5 cellular contexts compared by ENCODE assay signal in genomic region chr5:132854992-132855391, GRCh38. TPM values are rescaled to one million over a fixed set of nuclear protein-coding genes. Genes with fewer than 3 reads are reported as not detected.
"Had no signal": no experiment of that assay in that cellular context is flagged by ENCODE, and none has a peak within 500 bp of the region (broad histone marks: within the 10 kb centered on the region; RNA-seq: fewer than 3 reads in every experiment).

No MANE protein-coding gene starts in this region.

RNA-seq across cellular contexts. Expression of gene SHROOM1, which starts 24.5 kb away (rescaled TPM):
- polyA plus RNA-seq: naive thymus-derived CD4-positive, alpha-beta T cell had no signal

RNA-seq across cellular contexts. Expression of gene SOWAHA, which starts 41.9 kb away (rescaled TPM):
- total RNA-seq: natural killer cell, psoas muscle, spleen, upper lobe of right lung had no signal
- polyA plus RNA-seq: naive thymus-derived CD4-positive, alpha-beta T cell had no signal
